ENCODE assay signal across 9 cellular contexts in the genomic region with DNA sequence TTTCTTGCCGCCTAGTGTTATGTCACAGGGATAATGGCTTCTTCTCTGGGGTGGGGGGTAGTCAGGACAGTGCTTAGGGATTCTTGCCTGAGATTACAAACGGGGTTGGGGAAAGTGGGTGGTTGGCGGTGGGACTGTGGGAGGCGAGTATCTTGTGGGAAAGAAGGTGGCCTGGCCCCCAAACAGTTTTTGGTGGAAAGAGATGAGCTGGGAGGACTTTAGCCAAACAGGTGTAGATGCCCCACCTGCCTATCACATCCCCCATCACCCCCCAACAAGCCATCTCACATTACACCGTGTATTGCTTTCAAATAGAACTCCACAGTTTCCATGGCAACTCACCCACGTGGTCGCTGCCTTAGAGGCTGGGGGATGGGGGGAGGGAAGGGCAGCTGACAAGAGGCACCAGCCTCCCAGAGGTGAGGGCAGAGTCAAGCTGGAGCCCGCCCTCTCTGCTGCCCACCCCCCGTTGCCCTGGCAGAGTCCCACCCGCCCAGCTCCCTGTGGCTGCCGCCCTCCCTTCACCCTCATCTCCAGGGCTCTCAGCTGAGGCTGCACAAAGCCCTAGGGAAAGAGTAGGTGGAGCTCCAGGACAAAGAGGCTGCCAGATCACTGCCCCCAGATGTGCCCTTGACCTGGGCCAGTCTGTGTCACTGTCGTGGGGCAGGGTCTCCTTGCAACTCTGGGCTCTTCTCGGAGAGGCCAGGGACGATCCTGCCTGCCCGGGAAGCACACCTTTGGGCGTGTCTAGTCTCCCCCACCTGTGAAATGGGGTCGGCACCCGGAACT.
DNase-seq lines count a peak whose midpoint lies in the region; ATAC-seq and TF ChIP-seq lines count a peak whose summit lies in the region.
"Had no signal": no experiment of that assay in that cellular context is flagged by ENCODE, and none has a peak within 500 bp of the region (broad histone marks: within the 10 kb centered on the region; RNA-seq: fewer than 3 reads in every experiment).

No MANE protein-coding gene starts in this region.

- peak overlapping the region; percentile 99 for H3K27ac Mint-ChIP-seq in nephron

- TF ChIP-seq CTCF in nephron (IDR thresholded peaks at IDR 0.05; ENCODE audit: unreplicated experiment in 3 of 3), result no peak

- H3K36me3 Mint-ChIP-seq in nephron (ENCODE audit: low read depth), result no peaks in the 10 kb centered on the region

- ATAC-seq in GM19324 (IDR thresholded peaks at IDR 0.05; ENCODE audit: low FRiP score, unreplicated experiment) (no peak), HG03457 (IDR thresholded peaks at IDR 0.05; ENCODE audit: unreplicated experiment) (no peak), GM21723 (IDR thresholded peaks at IDR 0.05; ENCODE audit: unreplicated experiment) (no peak), HG02970 (IDR thresholded peaks at IDR 0.05; ENCODE audit: low FRiP score, unreplicated experiment) (no peak)

- H3K27me3 Mint-ChIP-seq in nephron (ENCODE audit: low read depth), result no peaks in the 10 kb centered on the region
- H3K27me3 Mint-ChIP-seq: central memory CD8-positive, alpha-beta T cell had no signal

- peak overlapping the region; percentile 28 to 58 (median 54) for H3K4me3 Mint-ChIP-seq in nephron
- H3K4me3 Mint-ChIP-seq: central memory CD8-positive, alpha-beta T cell had no signal

- H3K4me1 Mint-ChIP-seq in nephron, result peaks cover 95% of the 10 kb centered on the region

- no peaks in the 10 kb centered on the region for H3K9me3 Mint-ChIP-seq in nephron
- H3K9me3 Mint-ChIP-seq: central memory CD8-positive, alpha-beta T cell had no signal

- DNase-seq in H4 (ENCODE audit: low spot score), result peak; percentile 49
- peak; percentile 98 for DNase-seq in NCI-H2171 treated with DMSO at 0.1 percent for 48 hours (lab: John Stamatoyannopoulos, UW)
- peak in 49 of 58 donors; percentile 8 to 84 (median 48) for DNase-seq in anterior cingulate cortex (lab: John Stamatoyannopoulos, UW)

Comparison
In these comparisons a context has a peak if more than half of its experiments do, and no peak if none do; other contexts are left out.
1. DNase-seq: peak in every context shown above with its lines; median percentile 98 in NCI-H2171 treated with DMSO at 0.1 percent for 48 hours; 49 in H4; 48 in anterior cingulate cortex.